27 cellular contexts compared by ENCODE assay signal in the genomic region with DNA sequence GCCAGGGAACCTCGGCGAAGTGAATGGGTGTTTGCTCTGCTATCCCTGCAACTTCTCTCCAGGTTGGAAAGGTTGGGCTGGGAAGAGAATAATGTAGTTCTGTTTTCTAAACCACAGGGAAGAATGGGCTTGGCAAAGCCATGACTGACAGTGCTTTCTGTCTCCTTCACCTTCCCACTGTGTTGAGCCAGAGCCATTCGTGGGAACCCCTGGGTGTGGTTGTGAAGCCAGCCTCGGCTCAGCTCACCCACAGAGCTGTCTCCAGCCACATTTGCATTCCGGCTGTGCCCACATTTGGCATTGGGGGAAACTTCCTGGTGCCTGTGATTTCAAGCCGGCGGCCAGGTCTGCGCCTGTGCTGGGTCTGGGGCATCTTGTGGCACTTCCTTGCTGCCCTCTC. TPM values are rescaled to one million over a fixed set of nuclear protein-coding genes. Genes with fewer than 3 reads are reported as not detected.
DNase-seq lines count a peak whose midpoint lies in the region; FAIRE-seq and TF ChIP-seq lines count a peak whose summit lies in the region.
"Had no signal": no experiment of that assay in that cellular context is flagged by ENCODE, and none has a peak within 500 bp of the region (broad histone marks: within the 10 kb centered on the region; RNA-seq: fewer than 3 reads in every experiment).

No MANE protein-coding gene starts in this region.

- DNase-seq in NCI-H69 (lab: John Stamatoyannopoulos, UW) (peak; percentile 61), H1 (ENCODE audit: low read depth in 1 of 2, low spot score in 2 of 2) (no peak), neural progenitor cell (ENCODE audit: low spot score) (no peak), H7 (no peak), AML-193 (lab: John Stamatoyannopoulos, UW) (no peak)
- no peak for DNase-seq in activated CD4-positive, CD25-positive, alpha-beta regulatory T cell (lab: John Stamatoyannopoulos, UW)
- DNase-seq in activated naive CD4-positive, alpha-beta T cell treated with anti-CD3 and anti-CD28 coated beads, Interleukin-2, amount 50 U/mL, for 16 hours = no peak
- DNase-seq: activated B cell treated with CpG ODN at 0.5 μM for 24 hours; activated CD4-positive, alpha-beta T cell treated with anti-CD3 and anti-CD28 coated beads, Interleukin-2, amount 50 U/mL, for 48 hours; activated CD8-positive, alpha-beta memory T cell treated with anti-CD3 and anti-CD28 coated beads, Interleukin-2, amount 50 U/mL, for 48 hours; aorta; CD4-positive, alpha-beta memory T cell; cerebellar nuclear complex; left ventricle myocardium inferior; NCI-H1694 treated with DMSO at 0.1 percent for 48 hours; NCI-H2171; sigmoid colon; stimulated activated CD4-positive, alpha-beta T cell treated with anti-CD3 and anti-CD28 coated beads, Interleukin-15, amount 100 ng/mL, for 24 hours; tibial artery had no signal

- H3K4me3 ChIP-seq in BLaER1 treated with 17β-estradiol and CSF1 and Interleukin-3, amounts not matched to agents 10 nM and 100 nM = no peak overlapping the region
- H3K4me3 ChIP-seq in H1 (ENCODE audit: extremely low read depth in 1 of 4, insufficient read depth in 2 of 4, low read depth in 3 of 4, low read length in 4 of 4) = no peak overlapping the region
- H3K4me3 ChIP-seq in neural progenitor cell = no peak overlapping the region
- H3K4me3 ChIP-seq in H7 (ENCODE audit: insufficient read depth, low read depth, low read length) = no peak overlapping the region
- H3K4me3 ChIP-seq: left ventricle myocardium inferior, sigmoid colon, tibial artery had no signal

- peaks cover 11 to 60% (median 52%) of the 10 kb centered on the region in 10 experiments for H3K4me1 ChIP-seq in BLaER1 treated with 17β-estradiol and CSF1 and Interleukin-3, amounts not matched to agents 10 nM and 100 nM
- peaks cover 0 to 10% (median 3%) of the 10 kb centered on the region in 4 experiments; a peak in 3 of 7 replicates for H3K4me1 ChIP-seq in H1 (replicated peaks in 1 of 4; ENCODE audit: control insufficient read depth in 3 of 4, insufficient read depth in 4 of 4, low read length in 3 of 4)
- H3K4me1 ChIP-seq in neural progenitor cell = peaks cover 13% of the 10 kb centered on the region

- H3K79me2 ChIP-seq in H1 (ENCODE audit: control insufficient read depth in 1 of 2, insufficient read depth in 2 of 2, low read length in 2 of 2) (no peaks in the 10 kb centered on the region), neural progenitor cell (ENCODE audit: low read depth) (no peaks in the 10 kb centered on the region)

- no peak overlapping the region; the same call in 1 of the 2 replicates for H4K8ac ChIP-seq in H1 (ENCODE audit: extremely low read depth, insufficient read depth, low read length)

- whole genome bisulfite sequencing in H1 (ENCODE audit: extremely low coverage in 1 of 2, insufficient coverage in 1 of 2, insufficient read length in 1 of 2, insufficient replicate concordance in 2 of 2, low coverage in 1 of 2, low lambda C conversion rate in 2 of 2, missing lambda C conversion rate in 1 of 2), 2 experiments = 88% methylated on average over 7 of the region's 8 CpGs; no CpG with 5 or more reads in 1 of the 2 experiments

- H3K56ac ChIP-seq in H1 (replicated peaks; ENCODE audit: insufficient read length, low read depth, low read length) = no peak overlapping the region

- H3K14ac ChIP-seq in H1 (ENCODE audit: insufficient read length) = no peak overlapping the region

- peak overlapping the region; percentile 28; the same call in 1 of the 2 replicates for H2BK5ac ChIP-seq in H1 (ENCODE audit: low read depth, low read length)

- H2BK20ac ChIP-seq in H1 (ENCODE audit: low read length) = no peak overlapping the region

- H3K27ac ChIP-seq in BLaER1 treated with 17β-estradiol and CSF1 and Interleukin-3, amounts not matched to agents 10 nM and 100 nM = peak overlapping the region in 3 of 11 experiments; percentile 17 to 31 (median 30); a peak in 3 of 22 replicates
- H3K27ac ChIP-seq in H1 (ENCODE audit: low read depth, low read length) (no peak overlapping the region), neural progenitor cell (no peak overlapping the region)
- H3K27ac ChIP-seq: left ventricle myocardium inferior, sigmoid colon, tibial artery had no signal

- CTCF ChIA-PET in H1 (lab: Charles Lee; ENCODE audit: partially characterized antibody) = interaction anchor here (7.0 kb wide), 1 partner anchor 23 kb away, joined by 35 read pairs; no protein-coding TSS in a partner anchor

- no peak overlapping the region for H2BK15ac ChIP-seq in H1 (ENCODE audit: low read length)

- H4K20me1 ChIP-seq in BLaER1 treated with 17β-estradiol and CSF1 and Interleukin-3, amounts not matched to agents 10 nM and 100 nM = peaks cover 0 to 67% (median 25%) of the 10 kb centered on the region in 11 experiments; a peak in 17 of 22 replicates
- H4K20me1 ChIP-seq in H1 (replicated peaks in 1 of 2; ENCODE audit: control insufficient read depth in 1 of 2, insufficient read depth in 2 of 2, low read length in 2 of 2) (peaks cover 0 to 11% of the 10 kb centered on the region in 2 experiments), neural progenitor cell (ENCODE audit: low read depth) (peaks cover 24% of the 10 kb centered on the region)

- H3K9me3 Mint-ChIP-seq in neural progenitor cell = no peaks in the 10 kb centered on the region
- H3K9me3 Mint-ChIP-seq: activated B cell treated with CpG ODN at 0.5 μM for 24 hours; activated T-helper 2 cell treated with anti-CD3 and anti-CD28 coated beads, Interferon-gamma antibody, Interleukin-2, Interleukin-4, amounts not matched to agents 10 μg/mL and 5 μg/mL and 100 μg/mL, durations not matched to agents 14 hours and 24 hours and 36 hours; CD4-positive, alpha-beta memory T cell; mesothelial cell of epicardium; natural killer cell treated with Interleukin-12 subunit alpha and Interleukin-12 subunit beta and Interleukin-15 and Interleukin-18, amount 100 ng/mL, for 72 hours; stimulated activated naive CD8-positive, alpha-beta T cell treated with anti-CD3 and anti-CD28 coated beads, Interleukin-15, Interleukin-2, amounts not matched to agents 100 ng/mL and 50 ng/mL, for 24 hours; T-helper 2 cell treated with Interferon-gamma antibody and Interleukin-4, amounts not matched to agents 5 μg/mL and 100 μg/mL, for 36 hours had no signal

- FAIRE-seq in H1 (lab: Jason Lieb, UNC) = no peak
- FAIRE-seq: frontal cortex had no signal

- peaks cover 19% of the 10 kb centered on the region for H3K27me3 Mint-ChIP-seq in neural progenitor cell (ENCODE audit: insufficient read depth, low read depth)
- H3K27me3 Mint-ChIP-seq: activated naive CD8-positive, alpha-beta T cell; CD4-positive, alpha-beta memory T cell; natural killer cell treated with Interleukin-12 subunit alpha and Interleukin-12 subunit beta and Interleukin-15 and Interleukin-18, amount 100 ng/mL, for 72 hours; stimulated activated naive CD8-positive, alpha-beta T cell treated with anti-CD3 and anti-CD28 coated beads, Interleukin-15, Interleukin-2, amounts not matched to agents 100 ng/mL and 50 ng/mL, for 24 hours had no signal

- no peaks in the 10 kb centered on the region for H3K36me3 ChIP-seq in BLaER1 treated with 17β-estradiol and CSF1 and Interleukin-3, amounts not matched to agents 10 nM and 100 nM
- H3K36me3 ChIP-seq in H1 (ENCODE audit: control insufficient read depth in 2 of 4, insufficient read depth in 4 of 4, low read length in 3 of 4) (no peaks in the 10 kb centered on the region; a peak in 1 of 8 replicates), neural progenitor cell (no peaks in the 10 kb centered on the region), H7 (replicated peaks; ENCODE audit: control insufficient read depth, insufficient read depth, low read length) (no peaks in the 10 kb centered on the region)
- H3K36me3 ChIP-seq: tibial artery had no signal

- POLR2A ChIA-PET in H1 (lab: Charles Lee; ENCODE audit: partially characterized antibody) = no interaction called here

- H3K36me3 Mint-ChIP-seq in neural progenitor cell = peaks cover 24% of the 10 kb centered on the region
- H3K36me3 Mint-ChIP-seq: activated naive CD8-positive, alpha-beta T cell; CD4-positive, alpha-beta memory T cell; natural killer cell treated with Interleukin-12 subunit alpha and Interleukin-12 subunit beta and Interleukin-15 and Interleukin-18, amount 100 ng/mL, for 72 hours had no signal

- H3K18ac ChIP-seq in H1 (ENCODE audit: extremely low read depth, low read length) = no peak overlapping the region

- no peak overlapping the region for H2AFZ ChIP-seq in H1 (ENCODE audit: low read length)
- no peak overlapping the region for H2AFZ ChIP-seq in neural progenitor cell (replicated peaks)

- no peak overlapping the region for H3K9ac ChIP-seq in BLaER1 treated with 17β-estradiol and CSF1 and Interleukin-3, amounts not matched to agents 10 nM and 100 nM
- H3K9ac ChIP-seq in H1 (replicated peaks in 1 of 4; ENCODE audit: extremely low read depth in 1 of 4, low read depth in 3 of 4, low read length in 3 of 4) (no peak overlapping the region), neural progenitor cell (no peak overlapping the region)

- H3K9me3 ChIP-seq in BLaER1 treated with 17β-estradiol and CSF1 and Interleukin-3, amounts not matched to agents 10 nM and 100 nM (replicated peaks in 1 of 11) = no peaks in the 10 kb centered on the region
- H3K9me3 ChIP-seq in H1 (ENCODE audit: insufficient read depth in 2 of 2, low read depth in 1 of 2, low read length in 1 of 2) = no peaks in the 10 kb centered on the region
- no peaks in the 10 kb centered on the region for H3K9me3 ChIP-seq in neural progenitor cell (ENCODE audit: low read depth)
- H3K9me3 ChIP-seq: left ventricle myocardium inferior, sigmoid colon, tibial artery had no signal

- no peak overlapping the region for H4K91ac ChIP-seq in H1 (replicated peaks; ENCODE audit: insufficient read length, low read length)

- peak overlapping the region; percentile 53 for H3K4ac ChIP-seq in H1 (replicated peaks; ENCODE audit: insufficient read length, low read depth, low read length)

- no peaks in the 10 kb centered on the region for H3F3A ChIP-seq in neural progenitor cell (ENCODE audit: low read depth)

- peaks cover 11% of the 10 kb centered on the region for H3K79me1 ChIP-seq in H1 (ENCODE audit: low read depth, low read length)

- H3K23ac ChIP-seq in H1 (ENCODE audit: insufficient read length) = no peak overlapping the region

- no peak overlapping the region for H2BK120ac ChIP-seq in H1 (replicated peaks; ENCODE audit: low read depth, low read length)

- no peaks in the 10 kb centered on the region for H3K23me2 ChIP-seq in H1 (ENCODE audit: low read depth, low read length)

- TF ChIP-seq RAD21 in H1 (IDR thresholded peaks at IDR 0.05 in 1 of 2, conservative IDR thresholded peaks at IDR 0.05 in 1 of 2; ENCODE audit: low read depth in 2 of 2, low read length in 2 of 2) = no peak

- peaks cover 62% of the 10 kb centered on the region for H3K4me1 Mint-ChIP-seq in neural progenitor cell
- H3K4me1 Mint-ChIP-seq: activated B cell treated with CpG ODN at 0.5 μM for 24 hours; CD4-positive, alpha-beta memory T cell had no signal

- TF ChIP-seq CTCF in H1 (IDR thresholded peaks at IDR 0.05; ENCODE audit: control extremely low read depth in 1 of 3, insufficient read depth in 1 of 3, low read depth in 1 of 3, low read length in 3 of 3) (no peak), neural progenitor cell (IDR thresholded peaks at IDR 0.05) (no peak)

- H3K4me2 ChIP-seq in BLaER1 treated with 17β-estradiol and CSF1 and Interleukin-3, amounts not matched to agents 10 nM and 100 nM = peak overlapping the region in 10 of 11 experiments; percentile 13 to 82 (median 72); a peak in 17 of 22 replicates
- no peak overlapping the region for H3K4me2 ChIP-seq in H1 (ENCODE audit: insufficient read depth in 1 of 2, low read depth in 2 of 2, low read length in 2 of 2)
- H3K4me2 ChIP-seq in neural progenitor cell = no peak overlapping the region

- TF ChIP-seq POLR2A in H1 (IDR thresholded peaks at IDR 0.05; ENCODE audit: control extremely low read depth in 1 of 2, low read depth in 2 of 2, low read length in 2 of 2) = no peak

- H3K27ac Mint-ChIP-seq in neural progenitor cell = peak overlapping the region; percentile 42
- H3K27ac Mint-ChIP-seq: activated B cell treated with CpG ODN at 0.5 μM for 24 hours; activated naive CD8-positive, alpha-beta T cell; activated T-helper 2 cell treated with anti-CD3 and anti-CD28 coated beads, Interferon-gamma antibody, Interleukin-2, Interleukin-4, amounts not matched to agents 10 μg/mL and 5 μg/mL and 100 μg/mL, durations not matched to agents 14 hours and 24 hours and 36 hours; CD4-positive, alpha-beta memory T cell; mesothelial cell of epicardium; natural killer cell treated with Interleukin-12 subunit alpha and Interleukin-12 subunit beta and Interleukin-15 and Interleukin-18, amount 100 ng/mL, for 72 hours; stimulated activated naive CD8-positive, alpha-beta T cell treated with anti-CD3 and anti-CD28 coated beads, Interleukin-15, Interleukin-2, amounts not matched to agents 100 ng/mL and 50 ng/mL, for 24 hours; T-helper 2 cell treated with Interferon-gamma antibody and Interleukin-4, amounts not matched to agents 5 μg/mL and 100 μg/mL, for 36 hours had no signal

- no peak overlapping the region for H2AK5ac ChIP-seq in H1 (ENCODE audit: low read depth, low read length)

- no peak overlapping the region for H3K4me3 Mint-ChIP-seq in neural progenitor cell
- H3K4me3 Mint-ChIP-seq: activated B cell treated with CpG ODN at 0.5 μM for 24 hours; activated naive CD8-positive, alpha-beta T cell; CD4-positive, alpha-beta memory T cell; mesothelial cell of epicardium; natural killer cell treated with Interleukin-12 subunit alpha and Interleukin-12 subunit beta and Interleukin-15 and Interleukin-18, amount 100 ng/mL, for 72 hours; stimulated activated naive CD8-positive, alpha-beta T cell treated with anti-CD3 and anti-CD28 coated beads, Interleukin-15, Interleukin-2, amounts not matched to agents 100 ng/mL and 50 ng/mL, for 24 hours; T-helper 2 cell treated with Interferon-gamma antibody and Interleukin-4, amounts not matched to agents 5 μg/mL and 100 μg/mL, for 36 hours had no signal

- no peak overlapping the region for H4K5ac ChIP-seq in H1 (ENCODE audit: insufficient read length, low read depth, low read length)

- peaks cover 93 to 100% (median 99%) of the 10 kb centered on the region in 11 experiments for H3K27me3 ChIP-seq in BLaER1 treated with 17β-estradiol and CSF1 and Interleukin-3, amounts not matched to agents 10 nM and 100 nM
- H3K27me3 ChIP-seq in H1 (replicated peaks in 1 of 4; ENCODE audit: control insufficient read depth in 3 of 4, extremely low read depth in 1 of 4, insufficient read depth in 3 of 4, low read length in 3 of 4) (no peaks in the 10 kb centered on the region), neural progenitor cell (no peaks in the 10 kb centered on the region), H7 (ENCODE audit: control insufficient read depth, insufficient read depth, low read length) (no peaks in the 10 kb centered on the region)
- H3K27me3 ChIP-seq: sigmoid colon had no signal

- no peak overlapping the region for H2BK12ac ChIP-seq in H1 (ENCODE audit: low read depth, low read length)

- TF ChIP-seq EP300 in H1 (IDR thresholded peaks at IDR 0.05; ENCODE audit: borderline replicate concordance in 1 of 2, low read depth in 2 of 2, low read length in 2 of 2) = no peak

RNA-seq across cellular contexts. Expression of a gene that starts 39.9 kb away (rescaled TPM):
- total RNA-seq in H1 (2021; fragmentation: NEBNext Ultra II Directional; extraction: Animal tissue kit (Norgen Biotek cat#: 25700)) = 18.4 and 22.8 TPM in 2 replicates
- 10.0 and 19.8 TPM in 2 replicates for polyA plus RNA-seq in H1 (2011; rRNA removed)
- 8.2 TPM for polyA plus RNA-seq in H1 (2011; cell fraction: cytosol; rRNA removed)
- 25.9 TPM for polyA plus RNA-seq in H1 (2011; cell fraction: nucleus; rRNA removed)
- 12.1 to 15.1 TPM (median 14.9 TPM) in 4 replicates for polyA plus RNA-seq in H1 (2012, experiment 1 of 2)
- 15.4 TPM for polyA plus RNA-seq in H1 (2012, experiment 2 of 2)
- 12.5 TPM for polyA plus RNA-seq in H1 (2013, experiment 1 of 2)
- 11.0 TPM for polyA plus RNA-seq in H1 (2013, experiment 2 of 2)
- polyA minus RNA-seq in H1 (2011; rRNA and poly(A)+ RNA removed) = 9.6 and 11.6 TPM in 2 replicates
- polyA minus RNA-seq in H1 (2011; cell fraction: cytosol; rRNA and poly(A)+ RNA removed) = 15.8 TPM
- polyA minus RNA-seq in H1 (2011; cell fraction: nucleus; rRNA and poly(A)+ RNA removed) = 25.5 TPM
- 15.6 and 16.1 TPM in 2 replicates for total RNA-seq in neural progenitor cell (ENCODE audit: low replicate concordance)
- total RNA-seq in H7 (2014; rRNA removed; shearing (Covaris generic)) = 14.9 and 19.5 TPM in 2 replicates

Comparison
In these comparisons a context has a peak if more than half of its experiments do, and no peak if none do; other contexts are left out.
1. H3K4me2 ChIP-seq: peak in BLaER1 treated with 17β-estradiol and CSF1 and Interleukin-3, amounts not matched to agents 10 nM and 100 nM (10 of 11); none in H1 (0 of 2) and neural progenitor cell (single experiment).